ENCODE assay signal across 1 cellular context in genomic region chr6:106099235-106099537, GRCh38.
TF ChIP-seq lines count a peak whose summit lies in the region.

No MANE protein-coding gene starts in this region.

TF ChIP-seq in H1, 55 proteins besides CTCF, POLR2A, EP300 and RAD21:
- no peak for TF ChIP-seq POU5F1 (IDR thresholded peaks at IDR 0.05; ENCODE audit: low read depth, low read length)
- no peak for TF ChIP-seq TAF7 (optimal IDR thresholded peaks at IDR 0.05; ENCODE audit: borderline replicate concordance, low read depth, low read length)
- TF ChIP-seq BCL11A (IDR thresholded peaks at IDR 0.05; ENCODE audit: low read depth in 2 of 2, low read length in 2 of 2) = no peak
- no peak for TF ChIP-seq ZNF274 (IDR thresholded peaks at IDR 0.05; ENCODE audit: borderline replicate concordance, extremely low read depth, low read length)
- TF ChIP-seq, protein P1, sequence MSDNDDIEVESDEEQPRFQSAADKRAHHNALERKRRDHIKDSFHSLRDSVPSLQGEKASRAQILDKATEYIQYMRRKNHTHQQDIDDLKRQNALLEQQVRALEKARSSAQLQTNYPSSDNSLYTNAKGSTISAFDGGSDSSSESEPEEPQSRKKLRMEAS (IDR thresholded peaks at IDR 0.05) = no peak
- no peak for TF ChIP-seq CHD1 (IDR thresholded peaks at IDR 0.05; ENCODE audit: low read depth, low read length)
- TF ChIP-seq JUND (IDR thresholded peaks at IDR 0.05; ENCODE audit: low read length) = no peak
- TF ChIP-seq TBP (IDR thresholded peaks at IDR 0.05; ENCODE audit: low read depth, low read length) = no peak
- TF ChIP-seq KDM1A (IDR thresholded peaks at IDR 0.05; ENCODE audit: borderline replicate concordance, low read length) = no peak
- TF ChIP-seq SUZ12 (IDR thresholded peaks at IDR 0.05; ENCODE audit: low read length) = no peak
- no peak for TF ChIP-seq PHF8 (conservative IDR thresholded peaks at IDR 0.05; ENCODE audit: low read depth, low read length)
- TF ChIP-seq, protein P2, sequence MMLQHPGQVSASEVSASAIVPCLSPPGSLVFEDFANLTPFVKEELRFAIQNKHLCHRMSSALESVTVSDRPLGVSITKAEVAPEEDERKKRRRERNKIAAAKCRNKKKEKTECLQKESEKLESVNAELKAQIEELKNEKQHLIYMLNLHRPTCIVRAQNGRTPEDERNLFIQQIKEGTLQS (IDR thresholded peaks at IDR 0.05; ENCODE audit: insufficient read depth, low read depth, low read length) = no peak
